In the genomic region with DNA sequence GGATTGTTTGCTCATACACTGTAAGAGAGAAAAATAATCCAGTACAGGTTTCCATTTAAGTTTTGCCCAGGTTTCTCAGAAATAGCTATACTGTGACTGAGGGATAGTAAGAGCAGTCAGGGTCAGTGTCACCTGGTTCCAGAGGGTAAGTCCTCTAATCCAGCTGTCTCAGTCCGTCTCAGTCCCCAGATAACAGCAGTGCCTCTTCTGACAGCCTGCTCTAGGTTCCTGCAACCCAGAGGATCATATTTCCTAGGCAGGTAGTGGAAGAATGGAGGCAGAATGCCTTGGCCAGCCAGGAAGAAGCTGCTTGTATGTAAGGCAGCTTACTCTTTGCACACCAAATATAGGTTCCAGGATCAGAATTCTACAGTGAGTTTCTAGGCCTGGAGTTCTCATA, we compare ENCODE assay signal across 15 cellular contexts. TPM values are rescaled to one million over a fixed set of nuclear protein-coding genes. Genes with fewer than 3 reads are reported as not detected.
"Had no signal": no experiment of that assay in that cellular context is flagged by ENCODE, and none has a peak within 500 bp of the region (broad histone marks: within the 10 kb centered on the region; RNA-seq: fewer than 3 reads in every experiment).

No MANE protein-coding gene starts in this region.

- H3K4me3 ChIP-seq: left lung, testis, upper lobe of right lung had no signal

- H3K4me1 ChIP-seq: left lung, testis, upper lobe of right lung had no signal

- ATAC-seq: esophagus mucosa; left lung; stimulated activated naive CD8-positive, alpha-beta T cell treated with anti-CD3 and anti-CD28 coated beads, Interleukin-15, amount 100 ng/mL, for 72 hours; upper lobe of right lung had no signal

- H3K27ac ChIP-seq: left lung, testis, upper lobe of right lung had no signal

- H3K36me3 ChIP-seq: left lung, upper lobe of right lung had no signal

- H3K9me3 ChIP-seq: left lung, testis, upper lobe of right lung had no signal

- H3K27me3 ChIP-seq: left lung, testis, upper lobe of right lung had no signal

- DNase-seq: activated CD4-positive, alpha-beta memory T cell treated with anti-CD3 and anti-CD28 coated beads for 36 hours; activated CD4-positive, alpha-beta T cell treated with anti-CD3 and anti-CD28 coated beads for 1 hour; activated gamma-delta T cell; activated T-cell treated with anti-CD3 and anti-CD28 coated beads, Interleukin-2, amount 50 U/mL, for 48 hours; amygdala; left lung; stimulated activated CD4-positive, alpha-beta T cell treated with anti-CD3 and anti-CD28 coated beads, Interleukin-4, amount 100 ng/mL, for 4 hours; stimulated activated naive CD8-positive, alpha-beta T cell treated with anti-CD3 and anti-CD28 coated beads, Interleukin-15, amount 100 ng/mL, for 72 hours; testis; upper lobe of right lung had no signal

RNA-seq across cellular contexts. Expression of a gene that starts 22.6 kb away (rescaled TPM):
- total RNA-seq: activated CD4-positive, alpha-beta memory T cell treated with anti-CD3 and anti-CD28 coated beads for 36 hours; chondrocyte; dermis microvascular lymphatic vessel endothelial cell; left lung; osteoblast; T-helper 2 cell treated with Interferon-gamma antibody and Interleukin-4, amounts not matched to agents 100 ng/mL and 5 ng/mL, for 36 hours; upper lobe of right lung had no signal
